Comparison of ENCODE assay signal across 12 cellular contexts in the genomic region with DNA sequence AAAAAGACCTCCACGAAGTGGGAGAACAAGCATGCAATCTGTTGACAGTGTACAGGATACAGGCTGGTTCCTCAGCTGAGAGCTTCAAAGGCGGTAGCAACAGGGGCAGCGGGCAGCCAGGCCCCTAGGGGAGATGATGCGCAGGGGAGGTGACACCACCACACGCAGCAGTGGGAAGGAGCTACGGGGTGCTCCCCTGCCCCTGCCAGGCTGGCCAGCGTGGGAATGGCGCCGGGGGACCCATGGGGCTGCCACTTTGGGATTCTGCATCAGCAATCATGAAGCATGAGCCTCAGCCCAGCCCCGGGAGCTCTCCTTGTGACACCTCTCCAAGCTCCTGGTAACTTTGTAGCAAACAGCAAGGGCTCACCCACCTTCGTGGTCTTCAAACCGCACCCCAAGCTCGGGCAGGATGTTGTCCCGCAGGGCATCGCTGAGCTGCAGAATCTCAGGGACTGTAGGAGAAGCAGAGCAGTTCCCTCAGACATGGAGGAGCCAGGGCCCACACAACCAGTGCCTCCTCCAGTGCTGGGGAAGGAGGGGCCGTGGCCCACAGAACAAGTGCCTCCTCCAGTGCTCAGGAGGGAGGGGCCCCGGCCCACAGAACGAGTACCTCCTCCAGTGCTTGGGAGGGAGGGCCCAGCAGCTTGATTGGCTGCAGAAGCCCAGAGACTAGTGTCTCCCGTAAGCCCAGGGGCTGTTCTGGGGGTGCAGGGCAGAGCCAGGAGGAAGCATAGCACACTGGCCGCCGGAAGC. TPM values are rescaled to one million over a fixed set of nuclear protein-coding genes. Genes with fewer than 3 reads are reported as not detected.
DNase-seq lines count a peak whose midpoint lies in the region; ATAC-seq and TF ChIP-seq lines count a peak whose summit lies in the region.
"Had no signal": no experiment of that assay in that cellular context is flagged by ENCODE, and none has a peak within 500 bp of the region (broad histone marks: within the 10 kb centered on the region; RNA-seq: fewer than 3 reads in every experiment).

No MANE protein-coding gene starts in this region.

- H3K4me3 Mint-ChIP-seq in activated naive CD8-positive, alpha-beta T cell, result peak overlapping the region; percentile 79

- no peak for TF ChIP-seq EP300 in upper lobe of left lung (IDR thresholded peaks at IDR 0.05)
- TF ChIP-seq EP300 in gastroesophageal sphincter (IDR thresholded peaks at IDR 0.05), result no peak

- TF ChIP-seq POLR2A in upper lobe of left lung (IDR thresholded peaks at IDR 0.05) (peak in 1 of 4 donors; percentile 33), gastroesophageal sphincter (IDR thresholded peaks at IDR 0.05) (no peak)

- no peak for TF ChIP-seq CTCF in mucosa of descending colon (IDR thresholded peaks at IDR 0.05)
- TF ChIP-seq CTCF in upper lobe of left lung (IDR thresholded peaks at IDR 0.05), result no peak
- TF ChIP-seq CTCF in gastroesophageal sphincter (IDR thresholded peaks at IDR 0.05), result no peak

- peak overlapping the region; percentile 77 for H3K27ac Mint-ChIP-seq in activated naive CD8-positive, alpha-beta T cell

- ATAC-seq in mucosa of descending colon (peak; percentile 49), upper lobe of left lung (ENCODE audit: low FRiP score in 2 of 2) (peak; percentile 54 to 87), gastroesophageal sphincter (no peak)

- H3K36me3 Mint-ChIP-seq in activated naive CD8-positive, alpha-beta T cell, result peaks cover 4% of the 10 kb centered on the region

- H3K9me3 ChIP-seq in mucosa of descending colon (no peaks in the 10 kb centered on the region), upper lobe of left lung (no peaks in the 10 kb centered on the region), gastroesophageal sphincter (no peaks in the 10 kb centered on the region)

- WGBS in upper lobe of left lung, 2 donors, result 67 to 85% methylated on average over 13 to 21 of the region's 21 CpGs
- 82% methylated on average over 6 of the region's 21 CpGs; no CpG with 5 or more reads in 1 of the 2 donors for WGBS in gastroesophageal sphincter (ENCODE audit: low coverage in 1 of 2), 2 donors

- H3K4me3 ChIP-seq in mucosa of descending colon (no peak overlapping the region), upper lobe of left lung (peak overlapping the region in 3 of 4 donors; percentile 3 to 41 (median 4)), gastroesophageal sphincter (no peak overlapping the region)
- H3K4me3 ChIP-seq: PC-9 had no signal

- peaks cover 68% of the 10 kb centered on the region for H3K4me1 Mint-ChIP-seq in activated naive CD8-positive, alpha-beta T cell (ENCODE audit: low read depth)

- H3K27ac ChIP-seq in upper lobe of left lung (peak overlapping the region in 2 of 4 donors; percentile 20 to 69), gastroesophageal sphincter (no peak overlapping the region)
- H3K27ac ChIP-seq: PC-9 had no signal

- H3K27me3 ChIP-seq in upper lobe of left lung (no peaks in the 10 kb centered on the region), gastroesophageal sphincter (no peaks in the 10 kb centered on the region)

- H3K36me3 ChIP-seq in mucosa of descending colon (ENCODE audit: low read depth), result peaks cover 5% of the 10 kb centered on the region
- H3K36me3 ChIP-seq in upper lobe of left lung, result peaks cover 5 to 94% (median 67%) of the 10 kb centered on the region in 4 donors
- H3K36me3 ChIP-seq in gastroesophageal sphincter, result peaks cover 0 to 98% of the 10 kb centered on the region in 2 donors

- no peaks in the 10 kb centered on the region for H3K9me3 Mint-ChIP-seq in activated naive CD8-positive, alpha-beta T cell (ENCODE audit: low read depth)

- H3K4me1 ChIP-seq in mucosa of descending colon (ENCODE audit: low read depth) (no peaks in the 10 kb centered on the region), upper lobe of left lung (peaks cover 0 to 9% (median 2%) of the 10 kb centered on the region in 4 donors), gastroesophageal sphincter (peaks cover 0 to 19% (median 0%) of the 10 kb centered on the region in 3 donors)

- intact Hi-C loops in mucosa of descending colon (cut with DNase I, micrococcal nuclease), result no loop called here

- no peaks in the 10 kb centered on the region for H3K27me3 Mint-ChIP-seq in activated naive CD8-positive, alpha-beta T cell

- peak; percentile 50 for DNase-seq in activated T-cell treated with anti-CD3 and anti-CD28 coated beads, Interleukin-2, amount 50 U/mL, for 1 hour
- DNase-seq in activated T-cell treated with anti-CD3 and anti-CD28 coated beads, Interleukin-2, amount 50 U/mL, for 48 hours, result no peak
- peak in 1 of 3 donors; percentile 19 for DNase-seq in mucosa of descending colon
- peak; percentile 76 to 89 for DNase-seq in upper lobe of left lung
- DNase-seq in activated gamma-delta T cell treated with Interleukin-2 at 50 U/mL for 16 hours, result no peak
- no peak for DNase-seq in stimulated activated CD4-positive, alpha-beta T cell treated with anti-CD3 and anti-CD28 coated beads, Interleukin-15, amount 100 ng/mL, for 24 hours
- DNase-seq: effector memory CD4-positive, alpha-beta T cell; GF-D8; NCI-H2029 treated with DMSO at 0.1 percent for 48 hours; PC-9 had no signal

RNA-seq across cellular contexts. Expression of gene NAP1L4, which starts 14.6 kb away (rescaled TPM):
- total RNA-seq in mucosa of descending colon (100 to 1,000 TPM in 1 of 3 donors, 10 to 100 TPM in 2; 94.0 to 116 (median 99.8) TPM), upper lobe of left lung (100 to 1,000 TPM in 3 of 6 donors, 10 to 100 TPM in 3; 81.1 to 194 (median 103) TPM), gastroesophageal sphincter (100 to 1,000 TPM; 107 to 175 (median 137) TPM)

RNA-seq across cellular contexts. Expression of gene CARS1, which starts 50.5 kb away (rescaled TPM):
- total RNA-seq in mucosa of descending colon (10 to 100 TPM; 40.9 to 61.0 (median 43.3) TPM), upper lobe of left lung (10 to 100 TPM; 28.9 to 54.1 (median 43.0) TPM), gastroesophageal sphincter (10 to 100 TPM; 29.1 to 41.5 (median 31.2) TPM)

Comparison
In these comparisons a context has a peak if more than half of its experiments do, and no peak if none do; other contexts are left out.
1. DNase-seq: peak in activated T-cell treated with anti-CD3 and anti-CD28 coated beads, Interleukin-2, amount 50 U/mL, for 1 hour (single experiment) and upper lobe of left lung (2 of 2); none in activated T-cell treated with anti-CD3 and anti-CD28 coated beads, Interleukin-2, amount 50 U/mL, for 48 hours (0 of 2), activated gamma-delta T cell treated with Interleukin-2 at 50 U/mL for 16 hours (single experiment) and stimulated activated CD4-positive, alpha-beta T cell treated with anti-CD3 and anti-CD28 coated beads, Interleukin-15, amount 100 ng/mL, for 24 hours (single experiment).
2. H3K4me3 ChIP-seq: peak in upper lobe of left lung (3 of 4); none in mucosa of descending colon (single experiment) and gastroesophageal sphincter (0 of 2).